Comparison of ENCODE assay signal across 8 cellular contexts in the genomic region with DNA sequence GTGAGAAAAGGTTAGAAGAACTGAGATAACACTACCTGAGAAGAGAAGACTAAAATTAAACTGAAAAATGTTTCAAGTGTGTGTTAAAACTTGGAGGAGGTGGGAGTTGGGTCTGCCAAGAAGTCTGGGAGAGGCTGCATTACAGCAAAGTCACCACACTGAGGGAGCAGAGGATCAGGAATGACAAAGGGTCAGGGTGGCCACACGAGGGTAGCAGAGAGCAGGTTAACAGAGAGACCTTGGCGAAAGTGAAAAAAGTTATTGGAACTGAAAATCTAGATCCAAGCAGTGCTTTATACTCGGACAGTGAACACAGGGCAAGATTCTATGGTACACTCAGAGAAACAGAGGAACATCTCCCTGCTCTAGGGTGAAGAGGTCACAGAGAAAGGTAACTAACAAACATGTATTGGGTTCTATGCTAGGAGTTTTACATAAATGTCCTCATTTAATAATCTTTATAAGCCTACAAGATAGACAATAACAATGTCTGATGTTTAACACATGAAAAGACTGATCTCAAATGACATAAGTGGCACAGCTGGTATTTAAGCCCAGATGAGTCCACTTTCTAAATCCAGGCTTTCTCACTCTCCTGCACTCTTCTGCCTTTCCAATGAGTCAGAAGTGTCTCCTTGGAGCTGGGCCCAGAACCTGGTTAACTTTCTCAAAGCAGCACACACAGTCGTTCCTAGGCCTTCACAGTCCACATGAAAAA. TPM values are rescaled to one million over a fixed set of nuclear protein-coding genes. Genes with fewer than 3 reads are reported as not detected.
DNase-seq lines count a peak whose midpoint lies in the region; TF ChIP-seq lines count a peak whose summit lies in the region.

No MANE protein-coding gene starts in this region.

- no peaks in the 10 kb centered on the region for H3K4me1 ChIP-seq in uterus

- H3K27me3 ChIP-seq in MG63: peaks cover 6% of the 10 kb centered on the region
- H3K27me3 ChIP-seq in uterus: no peaks in the 10 kb centered on the region

- H3K9me3 ChIP-seq in MG63 (no peaks in the 10 kb centered on the region), uterus (no peaks in the 10 kb centered on the region)

- H3K36me3 ChIP-seq in MG63: no peaks in the 10 kb centered on the region
- H3K36me3 ChIP-seq in uterus: no peaks in the 10 kb centered on the region

- no peak overlapping the region for H3K4me3 ChIP-seq in MG63
- H3K4me3 ChIP-seq in uterus: no peak overlapping the region

- TF ChIP-seq CTCF in GM12801 (IDR thresholded peaks at IDR 0.05; ENCODE audit: extremely low read depth, insufficient read length) (peak; percentile 86), uterus (IDR thresholded peaks at IDR 0.05) (peak; percentile 85 to 98 (median 92))

- H3K27ac ChIP-seq in uterus: peak overlapping the region in 1 of 2 donors; percentile 27

- peak; percentile 89 for DNase-seq in HCEC 1CT
- peak; percentile 87 for DNase-seq in MG63
- DNase-seq in SK-N-DZ (ENCODE audit: low spot score): peak; percentile 79
- DNase-seq in activated naive CD4-positive, alpha-beta T cell treated with Interleukin-2 at 50 U/mL for 16 hours: peak; percentile 61
- DNase-seq in glomerular endothelial cell (ENCODE audit: extremely low read depth, low read depth, low spot score): peak; percentile 68
- peak; percentile 89 for DNase-seq in posterior vena cava (ENCODE audit: low spot score)
- peak; percentile 57 to 70 for DNase-seq in uterus

- no peak for TF ChIP-seq POLR2A in uterus (IDR thresholded peaks at IDR 0.05)

- intact Hi-C loops in posterior vena cava (cut with DNase I) (loop anchor here in 1 of 2 donors (5.0 kb wide), 1 partner anchor 36 kb away; no protein-coding TSS in a partner anchor), uterus (cut with DNase I; ENCODE audit: low total_unique reads) (no loop called here)

RNA-seq across cellular contexts. Expression of a gene that starts 10.3 kb away (rescaled TPM):
- total RNA-seq in MG63 (2014; rRNA removed; shearing (Covaris generic); ENCODE audit: low replicate concordance): not detected in 2 replicates
- polyA plus RNA-seq in SK-N-DZ (2014; cell fraction: cytosol; rRNA removed): 9.9 and 11.3 TPM in 2 replicates
- 4.1 and 5.1 TPM in 2 replicates for polyA plus RNA-seq in SK-N-DZ (2014; cell fraction: nucleus; rRNA removed)
- total RNA-seq in glomerular endothelial cell (0.76 TPM in 1 of 2 replicates, not detected in the other), posterior vena cava (10 to 100 TPM in 1 of 2 donors, 1 to 10 TPM in 1; 6.8 to 45.0 TPM), uterus (1 to 10 TPM in 3 of 4 donors, not detected in 1; 2.7 to 8.8 (median 5.6) TPM)

RNA-seq across cellular contexts. Expression of a gene that starts 43.5 kb away (rescaled TPM):
- not detected in 2 replicates for total RNA-seq in MG63 (2014; rRNA removed; shearing (Covaris generic); ENCODE audit: low replicate concordance)
- polyA plus RNA-seq in SK-N-DZ (2014; cell fraction: cytosol; rRNA removed): 0.08 and 0.31 TPM in 2 replicates
- polyA plus RNA-seq in SK-N-DZ (2014; cell fraction: nucleus; rRNA removed): 0.13 and 0.97 TPM in 2 replicates
- total RNA-seq in glomerular endothelial cell (0.06 TPM in 1 of 2 replicates, not detected in the other), posterior vena cava (100 to 1,000 TPM; 110 TPM), uterus (100 to 1,000 TPM in 3 of 4 donors, 10 to 100 TPM in 1; 10.4 to 478 (median 192) TPM)

Comparison
In these comparisons a context has a peak if more than half of its experiments do, and no peak if none do; other contexts are left out.
1. RNA of a gene that starts 43.5 kb away (total RNA-seq): 10.4 to 478 TPM in uterus and 110 TPM in posterior vena cava; 0.06 TPM in glomerular endothelial cell and not detected in MG63; every median in the first group is over 10 times any median in the second.
2. Peak in every context shown above with its lines, with median percentiles within 50 percentile points of each other: DNase-seq.